Comparison of ENCODE assay signal across 11 cellular contexts in the genomic region with DNA sequence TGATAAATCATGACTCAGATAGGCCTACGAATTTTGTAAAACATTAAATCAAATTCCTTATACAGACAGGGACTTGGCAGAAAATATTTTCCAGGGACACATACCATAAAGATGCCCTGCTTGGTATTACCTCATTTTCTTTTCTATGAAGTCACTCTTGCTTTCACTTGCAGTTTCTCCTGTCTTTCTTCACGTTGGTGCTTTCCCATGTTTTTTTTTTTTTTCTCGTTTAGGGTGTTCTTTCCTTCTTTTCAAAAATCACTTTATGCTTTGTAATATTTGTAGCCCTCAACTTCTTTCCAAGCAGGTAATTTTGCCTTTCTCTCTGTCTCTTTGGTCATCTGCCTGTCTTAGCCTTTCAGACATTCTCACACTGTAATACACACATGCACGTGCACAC.
"Had no signal": no experiment of that assay in that cellular context is flagged by ENCODE, and none has a peak within 500 bp of the region (broad histone marks: within the 10 kb centered on the region; RNA-seq: fewer than 3 reads in every experiment).

No MANE protein-coding gene starts in this region.

- H3K36me3 ChIP-seq: breast epithelium, esophagus muscularis mucosa, heart left ventricle, thyroid gland, vagina had no signal

- H3K4me3 ChIP-seq: breast epithelium, esophagus muscularis mucosa, heart left ventricle, skin epidermis, thyroid gland, vagina had no signal

- H3K27me3 ChIP-seq: breast epithelium, esophagus muscularis mucosa, heart left ventricle, thyroid gland, vagina had no signal

- H3K4me1 ChIP-seq: breast epithelium, thyroid gland had no signal

- H3K9me3 ChIP-seq: breast epithelium, esophagus muscularis mucosa, heart left ventricle, thyroid gland, vagina had no signal

- ATAC-seq: left lobe of liver had no signal

- H3K27ac ChIP-seq: breast epithelium, esophagus muscularis mucosa, skin epidermis, thyroid gland, vagina had no signal

- DNase-seq: activated CD4-positive, CD25-positive, alpha-beta regulatory T cell treated with anti-CD3 and anti-CD28 coated beads, Interleukin-2, amount 50 U/mL, for 72 hours; activated effector memory CD4-positive, alpha-beta T cell treated with Interleukin-2 at 50 U/mL for 16 hours; aorta; heart left ventricle; stimulated activated CD4-positive, alpha-beta T cell treated with anti-CD3 and anti-CD28 coated beads, Interleukin-4, amount 100 ng/mL, for 4 hours; thyroid gland had no signal
